21 cellular contexts compared by ENCODE assay signal in genomic region chr5:73382412-73382795, GRCh38.
DNase-seq lines count a peak whose midpoint lies in the region; ATAC-seq and TF ChIP-seq lines count a peak whose summit lies in the region.
"Had no signal": no experiment of that assay in that cellular context is flagged by ENCODE, and none has a peak within 500 bp of the region (broad histone marks: within the 10 kb centered on the region; RNA-seq: fewer than 3 reads in every experiment).

No MANE protein-coding gene starts in this region.

- H3K27ac ChIP-seq in heart left ventricle (no peak overlapping the region), trophoblast cell (ENCODE audit: low read depth, low read length) (no peak overlapping the region), urinary bladder (ENCODE audit: low read depth) (no peak overlapping the region), dorsolateral prefrontal cortex (no peak overlapping the region)
- H3K27ac ChIP-seq: BLaER1 treated with 17β-estradiol and CSF1 and Interleukin-3, amounts not matched to agents 10 nM and 100 nM; transverse colon had no signal

- no peak overlapping the region for H3K18ac ChIP-seq in trophoblast cell (ENCODE audit: low read length)

- H3K4me1 ChIP-seq in heart left ventricle = peaks cover 0 to 25% (median 9%) of the 10 kb centered on the region in 12 donors
- H3K4me1 ChIP-seq in trophoblast cell (ENCODE audit: control insufficient read depth in 1 of 2, insufficient read depth in 2 of 2, low read length in 2 of 2) = peaks cover 0 to 8% of the 10 kb centered on the region in 2 experiments
- H3K4me1 ChIP-seq in urinary bladder (ENCODE audit: insufficient read depth) = peaks cover 3% of the 10 kb centered on the region

- 12 to 23% (median 18%) methylated on average over 26 to 30 of the region's 30 CpGs for WGBS in heart left ventricle, 4 donors
- WGBS in trophoblast cell (ENCODE audit: extremely low coverage, insufficient coverage, insufficient read length) = no CpG with 5 or more reads among the region's 30 CpGs
- WGBS in urinary bladder = 27% methylated on average over 30 of the region's 30 CpGs

- H3K27me3 ChIP-seq in heart left ventricle = peaks cover 30 to 96% (median 57%) of the 10 kb centered on the region in 9 donors
- H3K27me3 ChIP-seq in trophoblast cell (ENCODE audit: insufficient read depth, low read length) = peaks cover 4% of the 10 kb centered on the region
- H3K27me3 ChIP-seq in dorsolateral prefrontal cortex = peaks cover 16 to 98% (median 67%) of the 10 kb centered on the region in 45 donors
- H3K27me3 ChIP-seq: BLaER1 treated with 17β-estradiol and CSF1 and Interleukin-3, amounts not matched to agents 10 nM and 100 nM had no signal

- H3K9me3 ChIP-seq in heart left ventricle = peaks cover 0 to 30% (median 17%) of the 10 kb centered on the region in 12 donors
- peaks cover 3% of the 10 kb centered on the region for H3K9me3 ChIP-seq in trophoblast cell (ENCODE audit: insufficient read depth, low read depth, low read length)

- no peak overlapping the region for H4K8ac ChIP-seq in trophoblast cell (ENCODE audit: low read depth, low read length)

- peaks cover 2% of the 10 kb centered on the region for H3K79me1 ChIP-seq in trophoblast cell (ENCODE audit: low read length)

- H3K4me3 ChIP-seq in heart left ventricle (peak overlapping the region; percentile 9 to 43 (median 30)), epithelial cell of proximal tubule (ENCODE audit: low read depth, low read length) (peak overlapping the region; percentile 35), trophoblast cell (ENCODE audit: low read depth, low read length) (no peak overlapping the region), urinary bladder (ENCODE audit: low read depth, low read length) (peak overlapping the region; percentile 37), dorsolateral prefrontal cortex (peak overlapping the region in 23 of 59 donors; percentile 0 to 50 (median 24))

- H2BK12ac ChIP-seq in trophoblast cell (ENCODE audit: low read length) = no peak overlapping the region

- no peaks in the 10 kb centered on the region for H3K79me2 ChIP-seq in trophoblast cell (ENCODE audit: control insufficient read depth, insufficient read depth, low read length, poor library complexity)

- H3K36me3 ChIP-seq in heart left ventricle (no peaks in the 10 kb centered on the region), trophoblast cell (ENCODE audit: control insufficient read depth in 1 of 2, insufficient read depth in 2 of 2, low read length in 2 of 2) (no peaks in the 10 kb centered on the region), urinary bladder (ENCODE audit: insufficient read depth) (no peaks in the 10 kb centered on the region)
- H3K36me3 ChIP-seq: BLaER1 treated with 17β-estradiol and CSF1 and Interleukin-3, amounts not matched to agents 10 nM and 100 nM; transverse colon had no signal

- H3K14ac ChIP-seq in trophoblast cell (ENCODE audit: low read length) = no peak overlapping the region

- ATAC-seq in heart left ventricle = no peak
- no peak for ATAC-seq in left ventricle myocardium superior
- no peak for ATAC-seq in GM21367 (IDR thresholded peaks at IDR 0.05; ENCODE audit: unreplicated experiment)
- ATAC-seq: HCT116 had no signal

- no peak overlapping the region for H4K91ac ChIP-seq in trophoblast cell (ENCODE audit: low read depth, low read length)

- no peak overlapping the region for H2AK5ac ChIP-seq in trophoblast cell (ENCODE audit: low read length)

- H3K23ac ChIP-seq in trophoblast cell (ENCODE audit: low read length) = no peak overlapping the region

- intact Hi-C loops in heart left ventricle (cut with DNase I) (no loop called here), left ventricle myocardium superior (cut with micrococcal nuclease) (no loop called here), dorsolateral prefrontal cortex (cut with DNase I) (no loop called here)

- H3K9ac ChIP-seq in trophoblast cell (ENCODE audit: low read length) = no peak overlapping the region
- H3K9ac ChIP-seq: BLaER1 treated with 17β-estradiol and CSF1 and Interleukin-3, amounts not matched to agents 10 nM and 100 nM had no signal

- H3K4me2 ChIP-seq in trophoblast cell (ENCODE audit: low read length) = peak overlapping the region; percentile 55
- H3K4me2 ChIP-seq: BLaER1 treated with 17β-estradiol and CSF1 and Interleukin-3, amounts not matched to agents 10 nM and 100 nM had no signal

- no peak overlapping the region for H2AFZ ChIP-seq in trophoblast cell (ENCODE audit: insufficient read depth, low read length, poor library complexity)

- TF ChIP-seq CTCF in heart left ventricle (IDR thresholded peaks at IDR 0.05) = no peak
- no peak for TF ChIP-seq CTCF in epithelial cell of proximal tubule (conservative IDR thresholded peaks at IDR 0.05; ENCODE audit: low read depth, low read length)
- no peak for TF ChIP-seq CTCF in dorsolateral prefrontal cortex (IDR thresholded peaks at IDR 0.05 in 54 of 56, conservative IDR thresholded peaks at IDR 0.05 in 2 of 56; ENCODE audit: low read depth in 1 of 56, partially characterized antibody in 56 of 56)
- TF ChIP-seq CTCF in GM13976 (IDR thresholded peaks at IDR 0.05; ENCODE audit: borderline replicate concordance, control extremely low read depth, extremely low read depth, insufficient read depth, missing control alignments) = no peak

- TF ChIP-seq POLR2A in heart left ventricle (IDR thresholded peaks at IDR 0.05) = no peak

- H3K4ac ChIP-seq in trophoblast cell (ENCODE audit: low read depth, low read length) = no peak overlapping the region

- DNase-seq in heart left ventricle (no peak), left ventricle myocardium superior (no peak), epithelial cell of proximal tubule (ENCODE audit: low read depth) (no peak), trophoblast cell (no peak), dorsolateral prefrontal cortex (no peak), GM13976 (ENCODE audit: low spot score) (no peak)
- DNase-seq: activated CD4-positive, alpha-beta T cell treated with anti-CD3 and anti-CD28 coated beads, Interleukin-2, amount 10 ng/mL, durations not matched to agents 7 days and 5 days; activated CD8-positive, alpha-beta memory T cell treated with anti-CD3 and anti-CD28 coated beads, Interleukin-2, amount 50 U/mL, for 48 hours; activated effector memory CD4-positive, alpha-beta T cell treated with anti-CD3 and anti-CD28 coated beads, Interleukin-2, amount 50 U/mL, for 16 hours; DMS 273 treated with DMSO at 0.1 percent for 48 hours; head of caudate nucleus; islet precursor cell; midbrain; NCI-H1092 treated with DMSO at 0.1 percent for 48 hours; NCI-H2081 treated with DMSO at 0.1 percent for 48 hours; NCI-H524; transverse colon had no signal

- no peak overlapping the region for H2BK5ac ChIP-seq in trophoblast cell (ENCODE audit: low read depth, low read length, poor library complexity)

- no peak overlapping the region for H4K12ac ChIP-seq in trophoblast cell (ENCODE audit: low read depth, low read length)

- in situ Hi-C loops in GM13976 (cut with MboI; ENCODE audit: low sequenced_read_pairs, unreplicated experiment) = no loop called here

- no peak overlapping the region for H2BK120ac ChIP-seq in trophoblast cell (ENCODE audit: insufficient read depth, low read length, poor library complexity)
